Comparison of ENCODE assay signal across 14 cellular contexts in genomic region chr16:66904846-66905632, GRCh38. TPM values are rescaled to one million over a fixed set of nuclear protein-coding genes. Genes with fewer than 3 reads are reported as not detected.
DNase-seq lines count a peak whose midpoint lies in the region; ATAC-seq and TF ChIP-seq lines count a peak whose summit lies in the region.
"Had no signal": no experiment of that assay in that cellular context is flagged by ENCODE, and none has a peak within 500 bp of the region (broad histone marks: within the 10 kb centered on the region; RNA-seq: fewer than 3 reads in every experiment).

No MANE protein-coding gene starts in this region.

- peak in 1 of 4 donors; percentile 36 for TF ChIP-seq EP300 in sigmoid colon (IDR thresholded peaks at IDR 0.05)

- ATAC-seq in GM19395 (IDR thresholded peaks at IDR 0.05; ENCODE audit: unreplicated experiment) (no peak), HG03135 (IDR thresholded peaks at IDR 0.05; ENCODE audit: unreplicated experiment) (no peak)

- POLR2A ChIA-PET in Caco-2 (lab: Charles Lee) = interaction anchor here (1.5 kb wide), 1 partner anchor 25 kb away, joined by 4 read pairs; the partner anchor contains the start of gene PDP2

- intact Hi-C loops in Caco-2 (cut with micrococcal nuclease; ENCODE audit: unreplicated experiment) (no loop called here), sigmoid colon (cut with DNase I) (no loop called here)

- TF ChIP-seq POLR2A in sigmoid colon (IDR thresholded peaks at IDR 0.05) = no peak

- no TSS peak for BruUV-seq in Caco-2 (replicated peaks; lab: Mats Ljungman, UMichigan)

- H3K9me3 ChIP-seq in Caco-2 (no peaks in the 10 kb centered on the region), sigmoid colon (no peaks in the 10 kb centered on the region)

- DNase-seq in Caco-2 = peak; percentile 63 to 73
- DNase-seq in hepatic stellate cell (ENCODE audit: low spot score) = peak; percentile 86
- DNase-seq in sigmoid colon = no peak
- DNase-seq in stimulated activated naive CD4-positive, alpha-beta T cell treated with Interleukin-2 at 50 U/mL for 16 hours (lab: John Stamatoyannopoulos, UW) = no peak
- no peak for DNase-seq in NOMO-1 (lab: John Stamatoyannopoulos, UW; ENCODE audit: unreplicated experiment in 2 of 2)
- DNase-seq: GOT3, islet precursor cell, T-helper 17 cell had no signal

- H3K27ac ChIP-seq in sigmoid colon = peak overlapping the region; percentile 84 to 96 (median 90)

- no peaks in the 10 kb centered on the region for H3K27me3 Mint-ChIP-seq in Caco-2 (ENCODE audit: insufficient read depth, unreplicated experiment)
- peaks cover 9% of the 10 kb centered on the region for H3K27me3 Mint-ChIP-seq in brain
- H3K27me3 Mint-ChIP-seq: central memory CD8-positive, alpha-beta T cell had no signal

- CTCF ChIA-PET in Caco-2 (lab: Charles Lee) = interaction anchor here (0.7 to 1.9 kb wide), 8 partner anchors 10 to 113 kb away, joined by 3 to 6 read pairs (median 4); no protein-coding TSS in a partner anchor

- H3K9me3 Mint-ChIP-seq in Caco-2 (ENCODE audit: unreplicated experiment) = no peaks in the 10 kb centered on the region
- H3K9me3 Mint-ChIP-seq in brain = no peaks in the 10 kb centered on the region
- H3K9me3 Mint-ChIP-seq: central memory CD8-positive, alpha-beta T cell had no signal

- H3K4me3 Mint-ChIP-seq in Caco-2 (ENCODE audit: unreplicated experiment) (peak overlapping the region; percentile 50), brain (peak overlapping the region in 1 of 5 experiments; percentile 44)
- H3K4me3 Mint-ChIP-seq: activated CD8-positive, alpha-beta T cell treated with anti-CD3 and anti-CD28 coated beads, Interleukin-2, amount 10 ng/mL, durations not matched to agents 7 days and 5 days; central memory CD8-positive, alpha-beta T cell; T-helper 17 cell had no signal

- H3K27ac Mint-ChIP-seq in Caco-2 (ENCODE audit: unreplicated experiment) (peak overlapping the region; percentile 40), brain (peak overlapping the region in 3 of 5 experiments; percentile 52 to 89 (median 83))
- H3K27ac Mint-ChIP-seq: activated CD8-positive, alpha-beta T cell treated with anti-CD3 and anti-CD28 coated beads, Interleukin-2, amount 10 ng/mL, durations not matched to agents 7 days and 5 days; T-helper 17 cell had no signal

- 71 to 73% methylated on average over 16 of the region's 16 CpGs for WGBS in sigmoid colon, 2 donors

- no peaks in the 10 kb centered on the region for H3K36me3 ChIP-seq in Caco-2 (ENCODE audit: control insufficient read depth, insufficient read depth, low read length)
- no peaks in the 10 kb centered on the region for H3K36me3 ChIP-seq in sigmoid colon

- no peak for TF ChIP-seq CTCF in Caco-2 (IDR thresholded peaks at IDR 0.05; ENCODE audit: insufficient read depth in 1 of 2, low read depth in 1 of 2, low read length in 1 of 2, severe bottlenecking in 1 of 2, unreplicated experiment in 1 of 2)
- no peak for TF ChIP-seq CTCF in brain (conservative IDR thresholded peaks at IDR 0.05)
- no peak for TF ChIP-seq CTCF in sigmoid colon (IDR thresholded peaks at IDR 0.05)

- peaks cover 47% of the 10 kb centered on the region for H3K4me1 ChIP-seq in Caco-2
- H3K4me1 ChIP-seq in sigmoid colon = peaks cover 0 to 63% (median 61%) of the 10 kb centered on the region in 4 donors

- H3K4me1 Mint-ChIP-seq in Caco-2 (ENCODE audit: low read depth, unreplicated experiment) (peaks cover 24% of the 10 kb centered on the region), brain (peaks cover 45% of the 10 kb centered on the region)

- H3K36me3 Mint-ChIP-seq in Caco-2 (ENCODE audit: insufficient read depth, unreplicated experiment) (no peaks in the 10 kb centered on the region), brain (no peaks in the 10 kb centered on the region)

- H3K4me3 ChIP-seq in Caco-2 (ENCODE audit: low read depth, low read length) = no peak overlapping the region
- H3K4me3 ChIP-seq in sigmoid colon = peak overlapping the region in 2 of 4 donors; percentile 11 to 34
- H3K4me3 ChIP-seq: GM12878 had no signal

- H3K27me3 ChIP-seq in Caco-2 (replicated peaks; ENCODE audit: control insufficient read depth, insufficient read depth, low read length) (no peaks in the 10 kb centered on the region), sigmoid colon (no peaks in the 10 kb centered on the region)

RNA-seq across cellular contexts. Expression of gene CDH16, which starts 13.6 kb away (rescaled TPM):
- total RNA-seq in Caco-2 (2022) (0.48 and 0.81 TPM in 2 replicates), sigmoid colon (not detected)
- polyA plus RNA-seq in brain (ENCODE audit: insufficient read depth, low read depth, low replicate concordance) (not detected), sigmoid colon (under 1 TPM in 2 of 3 donors, not detected in 1; 0.19 to 0.60 TPM)
- total RNA-seq: activated CD8-positive, alpha-beta T cell treated with anti-CD3 and anti-CD28 coated beads, Interleukin-2, amount 10 ng/mL, durations not matched to agents 7 days and 5 days; GM12878; T-helper 17 cell had no signal

RNA-seq across cellular contexts. Expression of gene RRAD, which starts 20.3 kb away (rescaled TPM):
- total RNA-seq in Caco-2 (2022) (0.53 and 1.1 TPM in 2 replicates), sigmoid colon (10 to 100 TPM; 10.9 to 31.2 (median 16.3) TPM)
- polyA plus RNA-seq in brain (ENCODE audit: insufficient read depth, low read depth, low replicate concordance) (2.1 TPM), sigmoid colon (1 to 10 TPM; 1.2 to 5.5 (median 1.8) TPM)

RNA-seq across cellular contexts. Expression of gene PDP2, which starts 24.7 kb away (rescaled TPM):
- 37.7 and 44.4 TPM in 2 replicates for total RNA-seq in Caco-2 (2022)
- polyA plus RNA-seq in brain (ENCODE audit: insufficient read depth, low read depth, low replicate concordance) = 9.4 TPM
- 1 to 10 TPM; 2.6 to 8.3 (median 4.7) TPM for total RNA-seq in sigmoid colon
- 1 to 10 TPM; 3.0 to 6.1 (median 5.1) TPM for polyA plus RNA-seq in sigmoid colon

RNA-seq across cellular contexts. Expression of gene CIAO2B, which starts 29.2 kb away (rescaled TPM):
- 117 and 119 TPM in 2 replicates for total RNA-seq in Caco-2 (2022)
- polyA plus RNA-seq in brain (ENCODE audit: insufficient read depth, low read depth, low replicate concordance) = 309 TPM
- total RNA-seq in sigmoid colon = 100 to 1,000 TPM in 1 of 4 donors, 10 to 100 TPM in 3; 71.7 to 121 (median 82.8) TPM
- 100 to 1,000 TPM; 193 to 219 (median 214) TPM for polyA plus RNA-seq in sigmoid colon

RNA-seq across cellular contexts. Expression of gene CES2, which starts 30.3 kb away (rescaled TPM):
- total RNA-seq in Caco-2 (2022) = 45.5 and 48.4 TPM in 2 replicates
- polyA plus RNA-seq in brain (ENCODE audit: insufficient read depth, low read depth, low replicate concordance) = 37.5 TPM
- 10 to 100 TPM; 21.8 to 25.5 (median 23.0) TPM for total RNA-seq in sigmoid colon
- 100 to 1,000 TPM in 1 of 3 donors, 10 to 100 TPM in 2; 53.4 to 163 (median 67.9) TPM for polyA plus RNA-seq in sigmoid colon

Comparison
In these comparisons a context has a peak if more than half of its experiments do, and no peak if none do; other contexts are left out.
1. DNase-seq: peak in Caco-2 (2 of 2) and hepatic stellate cell (single experiment); none in sigmoid colon (single experiment), stimulated activated naive CD4-positive, alpha-beta T cell treated with Interleukin-2 at 50 U/mL for 16 hours (single experiment) and NOMO-1 (0 of 2).